9 cellular contexts compared by ENCODE assay signal in the genomic region with DNA sequence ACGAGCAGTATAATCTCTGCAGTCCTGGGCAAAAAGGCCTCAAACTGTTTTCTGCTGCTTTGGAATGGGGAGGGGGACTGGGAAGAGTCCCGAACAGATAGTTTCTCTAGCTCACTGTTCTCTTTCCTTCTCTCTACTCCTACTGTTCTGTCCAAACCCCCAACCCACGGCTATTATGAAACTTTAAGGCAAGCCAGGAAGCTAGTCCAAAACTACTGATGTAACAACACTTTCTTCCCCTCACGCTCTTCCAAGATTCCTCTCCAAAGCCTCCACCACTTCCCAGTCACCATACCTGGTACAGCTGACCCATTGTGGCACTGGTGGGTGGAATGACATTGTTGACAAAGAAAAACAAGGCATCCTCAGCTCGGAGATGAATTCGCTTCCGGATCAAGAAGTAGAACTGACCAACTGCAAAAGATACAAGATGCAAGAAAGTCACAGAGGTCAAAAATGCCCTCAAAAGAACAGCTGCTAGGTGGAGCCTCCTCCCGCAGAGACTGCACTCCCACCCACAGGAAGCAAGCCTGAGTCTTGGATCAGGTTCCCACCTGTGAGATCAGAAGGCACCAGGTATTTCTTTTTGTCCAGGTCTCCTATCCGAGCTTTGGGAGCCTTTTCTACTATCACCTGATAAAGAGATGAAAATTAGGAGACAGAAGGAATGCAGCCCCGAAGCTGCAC. TPM values are rescaled to one million over a fixed set of nuclear protein-coding genes. Genes with fewer than 3 reads are reported as not detected.
DNase-seq lines count a peak whose midpoint lies in the region; ATAC-seq and TF ChIP-seq lines count a peak whose summit lies in the region.
"Had no signal": no experiment of that assay in that cellular context is flagged by ENCODE, and none has a peak within 500 bp of the region (broad histone marks: within the 10 kb centered on the region; RNA-seq: fewer than 3 reads in every experiment).

No MANE protein-coding gene starts in this region.

- peak overlapping the region; percentile 81 for H3K4me2 ChIP-seq in GM23338

- H3K9me2 ChIP-seq in GM23338 (ENCODE audit: insufficient read depth): no peaks in the 10 kb centered on the region

- H3K9me3 Mint-ChIP-seq in GM23338: no peaks in the 10 kb centered on the region; the same call in none of the 3 replicates

- TF ChIP-seq EP300 in gastroesophageal sphincter (IDR thresholded peaks at IDR 0.05): no peak

- no peak for TF ChIP-seq POLR2A in gastroesophageal sphincter (IDR thresholded peaks at IDR 0.05)

- no peak for TF ChIP-seq CTCF in GM23338 (conservative IDR thresholded peaks at IDR 0.05; ENCODE audit: low read depth in 2 of 2)
- TF ChIP-seq CTCF in gastroesophageal sphincter (IDR thresholded peaks at IDR 0.05): no peak

- 27 to 32% methylated on average over 7 to 10 of the region's 10 CpGs for WGBS in gastroesophageal sphincter (ENCODE audit: low coverage in 1 of 2), 2 donors

- H3K36me3 Mint-ChIP-seq in GM23338 (ENCODE audit: low read depth) (peaks cover 54% of the 10 kb centered on the region), T-helper 17 cell (ENCODE audit: low read depth) (peaks cover 9% of the 10 kb centered on the region)

- peak overlapping the region; percentile 87 for H3K4me3 Mint-ChIP-seq in GM23338
- peak overlapping the region; percentile 99 for H3K4me3 Mint-ChIP-seq in T-helper 17 cell

- H3K27me3 ChIP-seq in GM23338 (ENCODE audit: insufficient read depth) (no peaks in the 10 kb centered on the region), gastroesophageal sphincter (no peaks in the 10 kb centered on the region), skeletal muscle tissue (ENCODE audit: control insufficient read depth in 3 of 3, insufficient read depth in 3 of 3, low read length in 3 of 3) (no peaks in the 10 kb centered on the region)

- H3K9me3 ChIP-seq in T-helper 17 cell (ENCODE audit: control insufficient read depth, low read length, poor library complexity, severe bottlenecking) (no peaks in the 10 kb centered on the region), gastroesophageal sphincter (no peaks in the 10 kb centered on the region), skeletal muscle tissue (ENCODE audit: control insufficient read depth in 3 of 3, low read length in 3 of 3) (no peaks in the 10 kb centered on the region)

- peak overlapping the region; percentile 93 for H3K27ac ChIP-seq in GM23338 (ENCODE audit: low read depth)
- H3K27ac ChIP-seq in gastroesophageal sphincter: peak overlapping the region; percentile 80 to 98 (median 96)
- peak overlapping the region; percentile 100 for H3K27ac ChIP-seq in skeletal muscle tissue (ENCODE audit: low read depth, low read length)

- peaks cover 21% of the 10 kb centered on the region; the same call in 1 of the 2 replicates for H3K36me3 ChIP-seq in GM23338 (ENCODE audit: insufficient read depth)
- H3K36me3 ChIP-seq in gastroesophageal sphincter: peaks cover 0 to 48% of the 10 kb centered on the region in 2 donors
- H3K36me3 ChIP-seq in skeletal muscle tissue (ENCODE audit: control insufficient read depth in 3 of 3, insufficient read depth in 3 of 3, low read length in 3 of 3): peaks cover 28 to 35% (median 33%) of the 10 kb centered on the region in 3 donors

- no peak overlapping the region for H2AFZ ChIP-seq in GM23338

- peak overlapping the region; percentile 98 to 99 (median 98) for H3K9ac ChIP-seq in skeletal muscle tissue (ENCODE audit: low read depth in 1 of 3, low read length in 3 of 3)

- H3K4me3 ChIP-seq in GM23338 (peak overlapping the region; percentile 78), gastroesophageal sphincter (peak overlapping the region; percentile 78 to 87), skeletal muscle tissue (ENCODE audit: low read length in 3 of 3) (peak overlapping the region; percentile 98 to 99 (median 98))

- no peak for DNase-seq in GM23338 (ENCODE audit: low spot score)
- no peak for DNase-seq in T-helper 17 cell
- no peak for DNase-seq in NCI-H510A treated with DMSO at 0.1 percent for 48 hours (lab: John Stamatoyannopoulos, UW)
- no peak for DNase-seq in superior temporal gyrus (ENCODE audit: extremely low spot score)
- DNase-seq: NCI-H1417 treated with DMSO at 0.1 percent for 48 hours had no signal

- H3K27me3 Mint-ChIP-seq in GM23338 (ENCODE audit: insufficient read depth, low read depth, poor library complexity) (peaks cover 33% of the 10 kb centered on the region), T-helper 17 cell (no peaks in the 10 kb centered on the region)

- ATAC-seq in GM23338: no peak
- no peak for ATAC-seq in T-helper 17 cell
- ATAC-seq in gastroesophageal sphincter: no peak
- ATAC-seq in HG02798 (IDR thresholded peaks at IDR 0.05; ENCODE audit: poor library complexity, unreplicated experiment): no peak
- no peak for ATAC-seq in HG02610 (IDR thresholded peaks at IDR 0.05; ENCODE audit: unreplicated experiment)

- peaks cover 37% of the 10 kb centered on the region for H3F3A ChIP-seq in GM23338 (replicated peaks; ENCODE audit: low read depth)

- H3K4me1 Mint-ChIP-seq in GM23338 (peaks cover 38% of the 10 kb centered on the region), T-helper 17 cell (peaks cover 44% of the 10 kb centered on the region)

- H3K79me2 ChIP-seq in GM23338 (replicated peaks; ENCODE audit: insufficient read depth): peaks cover 40% of the 10 kb centered on the region

- H4K20me1 ChIP-seq in GM23338 (replicated peaks; ENCODE audit: insufficient read depth): peaks cover 13% of the 10 kb centered on the region

- H3K4me1 ChIP-seq in GM23338 (ENCODE audit: insufficient read depth): peaks cover 20% of the 10 kb centered on the region
- peaks cover 8 to 55% (median 28%) of the 10 kb centered on the region in 3 donors for H3K4me1 ChIP-seq in gastroesophageal sphincter
- peaks cover 25 to 36% (median 31%) of the 10 kb centered on the region in 3 donors for H3K4me1 ChIP-seq in skeletal muscle tissue (ENCODE audit: control insufficient read depth in 3 of 3, insufficient read depth in 3 of 3, low read length in 3 of 3)

- H3K27ac Mint-ChIP-seq in GM23338 (peak overlapping the region; percentile 97), T-helper 17 cell (peak overlapping the region; percentile 100)

TF ChIP-seq in GM23338, 12 proteins besides CTCF, POLR2A, EP300 and RAD21 (continues in another document):
- TF ChIP-seq NANOG (IDR thresholded peaks at IDR 0.05; ENCODE audit: borderline replicate concordance): no peak
- TF ChIP-seq ZNF114 (CRISPR knock-in tag; IDR thresholded peaks at IDR 0.05): no peak

RNA-seq across cellular contexts. Expression of a gene that starts 1.1 kb away (rescaled TPM):
- 88.8 and 128 TPM in 2 replicates for total RNA-seq in GM23338 (2014; rRNA removed; shearing (Covaris generic))
- 497 and 520 TPM in 2 replicates for polyA plus RNA-seq in GM23338 (2016; fragmentation: Nextera tagmentation; extraction: Ambion mirVana)
- total RNA-seq in T-helper 17 cell: 100 to 1,000 TPM; 212 to 247 TPM
- 100 to 1,000 TPM; 289 to 437 (median 386) TPM for total RNA-seq in gastroesophageal sphincter
- total RNA-seq in skeletal muscle tissue: 259 TPM

RNA-seq across cellular contexts. Expression of a gene that starts 1.9 kb away (rescaled TPM):
- 33.2 and 51.0 TPM in 2 replicates for total RNA-seq in GM23338 (2014; rRNA removed; shearing (Covaris generic))
- 35.4 and 36.6 TPM in 2 replicates for polyA plus RNA-seq in GM23338 (2016; fragmentation: Nextera tagmentation; extraction: Ambion mirVana)
- total RNA-seq in T-helper 17 cell: 10 to 100 TPM; 19.2 to 23.2 TPM
- 10 to 100 TPM; 29.4 to 38.2 (median 31.0) TPM for total RNA-seq in gastroesophageal sphincter
- 30.3 TPM for total RNA-seq in skeletal muscle tissue

RNA-seq across cellular contexts. Expression of a gene that starts 6.9 kb away (rescaled TPM):
- 53.9 and 80.6 TPM in 2 replicates for total RNA-seq in GM23338 (2014; rRNA removed; shearing (Covaris generic))
- polyA plus RNA-seq in GM23338 (2016; fragmentation: Nextera tagmentation; extraction: Ambion mirVana): 17.6 and 19.7 TPM in 2 replicates
- total RNA-seq in T-helper 17 cell (10 to 100 TPM; 37.0 to 46.9 TPM), gastroesophageal sphincter (10 to 100 TPM; 33.0 to 53.9 (median 45.0) TPM), skeletal muscle tissue (63.2 TPM)

RNA-seq across cellular contexts. Expression of a gene that starts 10.3 kb away (rescaled TPM):
- total RNA-seq in GM23338 (2014; rRNA removed; shearing (Covaris generic)): 93.4 and 109 TPM in 2 replicates
- polyA plus RNA-seq in GM23338 (2016; fragmentation: Nextera tagmentation; extraction: Ambion mirVana): 48.1 and 55.2 TPM in 2 replicates
- 100 to 1,000 TPM; 112 to 115 TPM for total RNA-seq in T-helper 17 cell
- total RNA-seq in gastroesophageal sphincter: 10 to 100 TPM; 33.8 to 66.3 (median 52.5) TPM
- 39.7 TPM for total RNA-seq in skeletal muscle tissue

RNA-seq across cellular contexts. Expression of a gene that starts 10.8 kb away (rescaled TPM):
- 23.2 and 41.4 TPM in 2 replicates for total RNA-seq in GM23338 (2014; rRNA removed; shearing (Covaris generic))
- 38.3 and 40.9 TPM in 2 replicates for polyA plus RNA-seq in GM23338 (2016; fragmentation: Nextera tagmentation; extraction: Ambion mirVana)
- 10 to 100 TPM; 43.0 to 51.0 TPM for total RNA-seq in T-helper 17 cell
- total RNA-seq in gastroesophageal sphincter: 10 to 100 TPM; 29.6 to 36.8 (median 33.8) TPM
- 28.2 TPM for total RNA-seq in skeletal muscle tissue
